8 cellular contexts compared by ENCODE assay signal in the genomic region with DNA sequence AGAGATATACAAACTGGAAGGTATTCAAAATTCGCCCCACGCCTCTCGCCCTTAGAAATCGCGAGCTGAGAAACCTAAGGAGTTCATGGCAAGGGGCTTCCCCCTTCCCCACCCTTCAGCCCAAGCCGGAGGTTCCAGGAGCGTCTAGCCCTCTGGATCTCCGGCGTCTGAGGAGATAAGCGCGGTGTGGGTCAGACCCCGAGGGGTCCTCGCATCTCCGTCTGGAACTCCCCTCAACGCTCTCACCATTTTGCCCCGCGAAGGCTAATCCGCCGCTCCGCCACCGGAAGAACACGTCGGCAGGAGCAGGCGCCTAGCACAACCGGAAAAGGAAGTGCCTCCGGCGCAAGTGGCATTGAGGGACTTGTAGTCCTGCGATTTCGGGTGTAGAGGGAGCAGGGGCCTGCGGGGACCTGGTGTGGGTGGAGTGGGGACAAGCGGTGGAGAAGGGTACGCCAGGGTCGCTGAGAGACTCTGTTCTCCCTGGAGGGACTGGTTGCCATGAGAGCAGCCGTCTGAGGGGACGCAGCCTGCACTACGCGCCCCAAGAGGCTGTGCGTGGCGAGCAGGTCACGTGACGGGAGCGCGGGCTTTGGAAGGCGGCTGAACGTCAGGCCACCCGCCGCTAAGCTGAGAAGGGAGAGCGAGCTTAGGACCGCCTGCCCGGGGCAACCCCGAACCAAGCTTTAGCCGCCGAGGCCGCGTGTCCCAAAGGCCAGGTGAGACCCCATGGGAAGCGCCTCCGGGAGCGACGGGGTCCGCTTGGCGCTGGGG. TPM values are rescaled to one million over a fixed set of nuclear protein-coding genes. Genes with fewer than 3 reads are reported as not detected.
DNase-seq lines count a peak whose midpoint lies in the region; ATAC-seq and TF ChIP-seq lines count a peak whose summit lies in the region.

Gene FEN1, plus strand, starts transcription at position 602 of the 774 bp plus-strand sequence. CDS start 2,451 bp downstream, outside the sequence.
Gene TMEM258, minus strand, starts transcription at position 290 of the 774 bp plus-strand sequence. Its CDS starts 41 bp downstream, at position 249.

- peaks cover 11% of the 10 kb centered on the region for H4K20me1 ChIP-seq in osteoblast (ENCODE audit: insufficient read depth, low read length)

- peak within 1 kb of the TSS; percentile 93 for H3K4me3 Mint-ChIP-seq in activated naive CD4-positive, alpha-beta T cell treated with anti-CD3 and anti-CD28 coated beads, Interleukin-2, amount 50 U/mL, for 24 hours

- H3K9me3 Mint-ChIP-seq in activated naive CD4-positive, alpha-beta T cell treated with anti-CD3 and anti-CD28 coated beads, Interleukin-2, amount 50 U/mL, for 24 hours: no peaks in the 10 kb centered on the region

- peaks cover 74% of the 10 kb centered on the region for H3K79me2 ChIP-seq in osteoblast (ENCODE audit: insufficient read depth, low read length)

- peaks cover 32% of the 10 kb centered on the region for H3K4me1 Mint-ChIP-seq in activated naive CD4-positive, alpha-beta T cell treated with anti-CD3 and anti-CD28 coated beads, Interleukin-2, amount 50 U/mL, for 24 hours

- peak within 1 kb of the TSS; percentile 91 for H3K4me2 ChIP-seq in osteoblast (ENCODE audit: insufficient read depth, low read length)

- H3K36me3 ChIP-seq in GM06990 (ENCODE audit: control insufficient read depth, insufficient read depth, low read length) (peaks cover 28% of the 10 kb centered on the region), osteoblast (ENCODE audit: insufficient read depth, low read length) (peaks cover 39% of the 10 kb centered on the region), thoracic aorta (peaks cover 32% of the 10 kb centered on the region)

- H3K9me3 ChIP-seq in osteoblast (ENCODE audit: low read depth, low read length): no peaks in the 10 kb centered on the region
- H3K9me3 ChIP-seq in thoracic aorta: no peaks in the 10 kb centered on the region

- TF ChIP-seq CTCF in GM06990 (IDR thresholded peaks at IDR 0.05; ENCODE audit: insufficient read depth, low read length, poor library complexity, severe bottlenecking) (no peak), osteoblast (IDR thresholded peaks at IDR 0.05; ENCODE audit: extremely low read depth, low read depth, low read length) (no peak), thoracic aorta (IDR thresholded peaks at IDR 0.05) (peak; percentile 30)

- H3K27ac ChIP-seq in osteoblast (ENCODE audit: low read depth, low read length) (peak within 1 kb of the TSS; percentile 99), thoracic aorta (peak within 1 kb of the TSS; percentile 87 to 96)

- peaks cover 5% of the 10 kb centered on the region for H3K36me3 Mint-ChIP-seq in activated naive CD4-positive, alpha-beta T cell treated with anti-CD3 and anti-CD28 coated beads, Interleukin-2, amount 50 U/mL, for 24 hours

- H3K4me1 ChIP-seq in osteoblast (ENCODE audit: insufficient read depth, low read length): peaks cover 11% of the 10 kb centered on the region
- peaks cover 14 to 24% of the 10 kb centered on the region in 2 donors for H3K4me1 ChIP-seq in thoracic aorta (ENCODE audit: control insufficient read depth in 1 of 2, low read depth in 2 of 2)

- no peaks in the 10 kb centered on the region for H3K27me3 Mint-ChIP-seq in activated naive CD4-positive, alpha-beta T cell treated with anti-CD3 and anti-CD28 coated beads, Interleukin-2, amount 50 U/mL, for 24 hours

- H2AFZ ChIP-seq in osteoblast (ENCODE audit: low read length): peak within 1 kb of the TSS; percentile 96

- H3K27me3 ChIP-seq in GM06990 (replicated peaks; ENCODE audit: control insufficient read depth, insufficient read depth, low read length): no peaks in the 10 kb centered on the region
- no peaks in the 10 kb centered on the region for H3K27me3 ChIP-seq in osteoblast (ENCODE audit: insufficient read depth, low read length)
- no peaks in the 10 kb centered on the region for H3K27me3 ChIP-seq in thoracic aorta (replicated peaks; ENCODE audit: insufficient read depth)

- ATAC-seq in HG02571 (IDR thresholded peaks at IDR 0.05; ENCODE audit: unreplicated experiment): peak; percentile 80
- ATAC-seq in SK-N-SH treated with all-trans-retinoic acid at 6 μM for 48 hours: peak; percentile 92
- ATAC-seq in thoracic aorta (ENCODE audit: insufficient number of reproducible peaks, low FRiP score, low read depth): peak; percentile 84

- peak within 1 kb of the TSS; percentile 99 for H3K27ac Mint-ChIP-seq in activated naive CD4-positive, alpha-beta T cell treated with anti-CD3 and anti-CD28 coated beads, Interleukin-2, amount 50 U/mL, for 24 hours

- DNase-seq in GM06990 (ENCODE audit: extremely low read depth, insufficient read length): peak; percentile 96
- DNase-seq in NCI-H1048 (lab: John Stamatoyannopoulos, UW): peak; percentile 83
- DNase-seq in glomerular endothelial cell (ENCODE audit: extremely low read depth, low read depth, low spot score): peak; percentile 78
- peak; percentile 97 for DNase-seq in osteoblast (ENCODE audit: insufficient read length, low spot score, missing footprints)
- peak; percentile 61 for DNase-seq in thoracic aorta (ENCODE audit: low spot score)

- H3K4me3 ChIP-seq in GM06990 (replicated peaks; ENCODE audit: low read depth, low read length): peak within 1 kb of the TSS; percentile 83
- peak within 1 kb of the TSS; percentile 91 for H3K4me3 ChIP-seq in osteoblast (ENCODE audit: insufficient read depth, low read length)
- H3K4me3 ChIP-seq in thoracic aorta: peak within 1 kb of the TSS; percentile 83

TF ChIP-seq in SK-N-SH treated with all-trans-retinoic acid at 6 μM for 48 hours, 23 proteins besides CTCF, POLR2A, EP300 and RAD21:
- TF ChIP-seq, protein P1, sequence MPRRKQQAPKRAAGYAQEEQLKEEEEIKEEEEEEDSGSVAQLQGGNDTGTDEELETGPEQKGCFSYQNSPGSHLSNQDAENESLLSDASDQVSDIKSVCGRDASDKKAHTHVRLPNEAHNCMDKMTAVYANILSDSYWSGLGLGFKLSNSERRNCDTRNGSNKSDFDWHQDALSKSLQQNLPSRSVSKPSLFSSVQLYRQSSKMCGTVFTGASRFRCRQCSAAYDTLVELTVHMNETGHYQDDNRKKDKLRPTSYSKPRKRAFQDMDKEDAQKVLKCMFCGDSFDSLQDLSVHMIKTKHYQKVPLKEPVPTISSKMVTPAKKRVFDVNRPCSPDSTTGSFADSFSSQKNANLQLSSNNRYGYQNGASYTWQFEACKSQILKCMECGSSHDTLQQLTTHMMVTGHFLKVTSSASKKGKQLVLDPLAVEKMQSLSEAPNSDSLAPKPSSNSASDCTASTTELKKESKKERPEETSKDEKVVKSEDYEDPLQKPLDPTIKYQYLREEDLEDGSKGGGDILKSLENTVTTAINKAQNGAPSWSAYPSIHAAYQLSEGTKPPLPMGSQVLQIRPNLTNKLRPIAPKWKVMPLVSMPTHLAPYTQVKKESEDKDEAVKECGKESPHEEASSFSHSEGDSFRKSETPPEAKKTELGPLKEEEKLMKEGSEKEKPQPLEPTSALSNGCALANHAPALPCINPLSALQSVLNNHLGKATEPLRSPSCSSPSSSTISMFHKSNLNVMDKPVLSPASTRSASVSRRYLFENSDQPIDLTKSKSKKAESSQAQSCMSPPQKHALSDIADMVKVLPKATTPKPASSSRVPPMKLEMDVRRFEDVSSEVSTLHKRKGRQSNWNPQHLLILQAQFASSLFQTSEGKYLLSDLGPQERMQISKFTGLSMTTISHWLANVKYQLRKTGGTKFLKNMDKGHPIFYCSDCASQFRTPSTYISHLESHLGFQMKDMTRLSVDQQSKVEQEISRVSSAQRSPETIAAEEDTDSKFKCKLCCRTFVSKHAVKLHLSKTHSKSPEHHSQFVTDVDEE (CRISPR knock-in tag; IDR thresholded peaks at IDR 0.05): no peak
TF ChIP-seq in SK-N-SH treated with all-trans-retinoic acid at 6 μM for 48 hours: peak in this region for 0.

RNA-seq across cellular contexts. Expression of gene FEN1, which starts in this region (rescaled TPM):
- total RNA-seq in glomerular endothelial cell (13.5 and 20.5 TPM in 2 replicates), osteoblast (7.7 and 9.0 TPM in 2 replicates), thoracic aorta (1 to 10 TPM; 4.5 to 5.4 TPM)

RNA-seq across cellular contexts. Expression of gene TMEM258, which starts in this region (rescaled TPM):
- total RNA-seq in glomerular endothelial cell (57.6 and 76.3 TPM in 2 replicates), osteoblast (63.3 and 81.9 TPM in 2 replicates), thoracic aorta (10 to 100 TPM; 17.3 to 63.6 TPM)

Comparison
In these comparisons a context has a peak if more than half of its experiments do, and no peak if none do; other contexts are left out.
1. Peak in every context shown above with its lines: DNase-seq, ATAC-seq, H3K4me3 ChIP-seq and H3K27ac ChIP-seq.